Comparison of ENCODE assay signal across 8 cellular contexts in the genomic region with DNA sequence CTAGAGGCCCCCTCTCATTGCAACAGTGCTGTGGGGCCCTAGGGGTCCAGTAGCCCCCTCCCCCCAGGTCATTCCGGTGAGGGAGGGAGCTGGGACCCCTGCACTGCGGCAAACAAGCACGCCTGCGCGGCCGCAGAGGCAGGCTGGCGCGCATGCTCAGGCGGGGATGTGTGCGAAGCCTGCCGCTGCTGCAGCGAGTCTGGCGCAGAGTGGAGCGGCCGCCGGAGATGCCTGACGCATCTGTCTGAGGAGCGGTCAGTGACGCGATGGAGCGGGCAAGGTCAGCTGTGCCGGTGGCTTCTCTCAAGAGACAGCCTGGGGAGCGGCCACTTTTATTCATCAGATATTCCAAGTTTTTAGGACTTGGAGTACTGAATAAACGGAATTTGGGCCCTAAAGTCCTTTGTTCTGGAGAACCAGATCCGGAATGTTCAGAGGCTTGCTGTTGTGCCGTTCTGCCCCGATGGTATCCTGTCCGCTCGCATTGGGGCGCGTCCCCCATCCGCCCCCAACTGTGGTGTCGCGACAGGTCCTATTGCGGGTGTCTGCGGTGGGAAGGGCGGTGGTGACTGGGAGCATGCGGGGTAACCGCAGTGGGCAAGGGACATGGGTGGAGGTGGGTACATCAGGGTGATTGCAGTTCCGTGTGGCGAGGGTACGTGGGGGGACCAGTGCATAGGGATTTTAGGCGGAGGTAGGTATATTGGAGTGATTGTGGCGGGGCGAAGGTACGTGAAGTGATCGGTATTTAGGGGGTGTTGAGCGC. TPM values are rescaled to one million over a fixed set of nuclear protein-coding genes. Genes with fewer than 3 reads are reported as not detected.
DNase-seq lines count a peak whose midpoint lies in the region; ATAC-seq and TF ChIP-seq lines count a peak whose summit lies in the region.

A gene (plus strand): TSS at position 205 of the 766 bp plus-strand sequence. CDS start 19,467 bp downstream, outside the sequence.
A gene with protein sequence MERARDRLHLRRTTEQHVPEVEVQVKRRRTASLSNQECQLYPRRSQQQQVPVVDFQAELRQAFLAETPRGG (plus strand): TSS at position 205 of the 766 bp plus-strand sequence. CDS start 62 bp downstream, at position 267.

- H3K9me3 ChIP-seq in upper lobe of right lung, result no peaks in the 10 kb centered on the region

- H3K36me3 Mint-ChIP-seq in progenitor cell of endocrine pancreas (ENCODE audit: insufficient read depth), result peaks cover 1% of the 10 kb centered on the region

- H3K27ac ChIP-seq in upper lobe of right lung, result peak within 1 kb of the TSS; percentile 94

- H3K4me1 ChIP-seq in upper lobe of right lung, result no peaks in the 10 kb centered on the region

- in situ Hi-C loops in GM18951 (cut with MboI; ENCODE audit: low sequenced_read_pairs, unreplicated experiment), result no loop called here

- no peaks in the 10 kb centered on the region for H3K27me3 ChIP-seq in upper lobe of right lung

- peak; percentile 20 for DNase-seq in AG09309 (ENCODE audit: low read depth)
- DNase-seq in HPDE6-E6E7 (ENCODE audit: extremely low spot score), result peak; percentile 31
- peak; percentile 51 for DNase-seq in T follicular helper cell (ENCODE audit: low read depth)
- peak; percentile 69 for DNase-seq in amniotic epithelial cell (ENCODE audit: low read depth)
- DNase-seq in left ventricle myocardium superior, result peak; percentile 90
- peak; percentile 43 for DNase-seq in progenitor cell of endocrine pancreas (ENCODE audit: low spot score, unreplicated experiment)
- DNase-seq in upper lobe of right lung, result peak; percentile 91

- H3K4me3 ChIP-seq in AG09309 (ENCODE audit: control insufficient read depth, low read depth, low read length) (peak within 1 kb of the TSS; percentile 97), upper lobe of right lung (peak within 1 kb of the TSS; percentile 69)

- peak within 1 kb of the TSS; percentile 99 for H3K27ac Mint-ChIP-seq in progenitor cell of endocrine pancreas

- peak within 1 kb of the TSS; percentile 89 for H3K4me3 Mint-ChIP-seq in progenitor cell of endocrine pancreas (ENCODE audit: low read depth)

- intact Hi-C loops in left ventricle myocardium superior (cut with micrococcal nuclease) (no loop called here), upper lobe of right lung (cut with DNase I) (no loop called here)

- no peaks in the 10 kb centered on the region for H3K27me3 Mint-ChIP-seq in progenitor cell of endocrine pancreas

- TF ChIP-seq CTCF in AG09309 (IDR thresholded peaks at IDR 0.05; ENCODE audit: control insufficient read depth, insufficient read depth, low read depth, low read length, missing control alignments) (no peak), progenitor cell of endocrine pancreas (IDR thresholded peaks at IDR 0.05; ENCODE audit: unreplicated experiment) (no peak), upper lobe of right lung (IDR thresholded peaks at IDR 0.05) (no peak)

- H3K4me1 Mint-ChIP-seq in progenitor cell of endocrine pancreas (ENCODE audit: low read depth), result peaks cover 10% of the 10 kb centered on the region

- no peaks in the 10 kb centered on the region for H3K9me3 Mint-ChIP-seq in progenitor cell of endocrine pancreas (ENCODE audit: low read depth)

- H3K36me3 ChIP-seq in upper lobe of right lung, result no peaks in the 10 kb centered on the region

- TF ChIP-seq POLR2A in GM18951 (IDR thresholded peaks at IDR 0.05; ENCODE audit: extremely low read depth, insufficient read depth, insufficient read length), result peak; percentile 85

- ATAC-seq in left ventricle myocardium superior, result peak; percentile 77
- peak; percentile 86 for ATAC-seq in upper lobe of right lung

RNA-seq across cellular contexts. Expression of the first gene that starts in this region (rescaled TPM):
- total RNA-seq in left ventricle myocardium superior, result 395 TPM
- 146 and 148 TPM in 2 replicates for total RNA-seq in progenitor cell of endocrine pancreas
- total RNA-seq in upper lobe of right lung, result 91.1 TPM

RNA-seq across cellular contexts. Expression of the second gene that starts in this region (rescaled TPM):
- 54.3 TPM for total RNA-seq in left ventricle myocardium superior
- total RNA-seq in progenitor cell of endocrine pancreas, result 16.9 and 19.8 TPM in 2 replicates
- 11.5 TPM for total RNA-seq in upper lobe of right lung

Comparison
In these comparisons a context has a peak if more than half of its experiments do, and no peak if none do; other contexts are left out.
1. Peak in every context shown above with its lines: DNase-seq, ATAC-seq, H3K4me3 ChIP-seq and H3K27ac ChIP-seq.
2. DNase-seq: peak in every context shown above with its lines; median percentile 91 in upper lobe of right lung; 90 in left ventricle myocardium superior; 69 in amniotic epithelial cell; 51 in T follicular helper cell; 43 in progenitor cell of endocrine pancreas; 31 in HPDE6-E6E7; 20 in AG09309.